13 cellular contexts compared by ENCODE assay signal in genomic region chr14:84254205-84254788, GRCh38.
A peak's percentile ranks its signal among the peaks of the same experiment; 100 is the strongest.
DNase-seq lines count a peak whose midpoint lies in the region; ATAC-seq, FAIRE-seq and TF ChIP-seq lines count a peak whose summit lies in the region.
"Had no signal": no experiment of that assay in that cellular context is flagged by ENCODE, and none has a peak within 500 bp of the region (broad histone marks: within the 10 kb centered on the region; RNA-seq: fewer than 3 reads in every experiment).

No MANE protein-coding gene starts in this region.

- peak; percentile 67; the same call in 1 of the 2 replicates for TF ChIP-seq EP300 in Ishikawa (IDR thresholded peaks at IDR 0.05; ENCODE audit: borderline replicate concordance)

- no peaks in the 10 kb centered on the region for H3K36me3 ChIP-seq in iPS-18a (ENCODE audit: control insufficient read depth, low read depth, low read length)

- no peak overlapping the region for H3K27ac ChIP-seq in iPS-18a (ENCODE audit: low read length)

- intact Hi-C loops in sciatic nerve (cut with DNase I) = no loop called here

- peaks cover 23% of the 10 kb centered on the region for H3K4me1 Mint-ChIP-seq in brain
- H3K4me1 Mint-ChIP-seq: activated naive CD4-positive, alpha-beta T cell treated with anti-CD3 and anti-CD28 coated beads, Interleukin-2, amount 10 ng/mL, durations not matched to agents 7 days and 5 days; CD4-positive, CD25-positive, alpha-beta regulatory T cell had no signal

- H3K9me3 ChIP-seq in iPS-18a (ENCODE audit: control insufficient read depth, low read depth, low read length) = no peaks in the 10 kb centered on the region

- peak overlapping the region in 3 of 5 experiments; percentile 15 to 19 (median 17) for H3K4me3 Mint-ChIP-seq in brain
- H3K4me3 Mint-ChIP-seq: activated naive CD4-positive, alpha-beta T cell treated with anti-CD3 and anti-CD28 coated beads, Interleukin-2, amount 10 ng/mL, durations not matched to agents 7 days and 5 days; CD4-positive, CD25-positive, alpha-beta regulatory T cell; T-helper 2 cell treated with Interferon-gamma antibody and Interleukin-4, amounts not matched to agents 5 μg/mL and 100 μg/mL, for 36 hours had no signal

- no peaks in the 10 kb centered on the region for H3K36me3 Mint-ChIP-seq in brain
- H3K36me3 Mint-ChIP-seq: activated naive CD4-positive, alpha-beta T cell treated with anti-CD3 and anti-CD28 coated beads, Interleukin-2, amount 10 ng/mL, durations not matched to agents 7 days and 5 days; CD4-positive, CD25-positive, alpha-beta regulatory T cell had no signal

- no peaks in the 10 kb centered on the region for H3K9me3 Mint-ChIP-seq in brain

- no peaks in the 10 kb centered on the region for H3K27me3 Mint-ChIP-seq in brain
- H3K27me3 Mint-ChIP-seq: activated naive CD4-positive, alpha-beta T cell treated with anti-CD3 and anti-CD28 coated beads, Interleukin-2, amount 10 ng/mL, durations not matched to agents 7 days and 5 days; CD4-positive, CD25-positive, alpha-beta regulatory T cell had no signal

- H3K27ac Mint-ChIP-seq in brain = peak overlapping the region in 3 of 5 experiments; percentile 9 to 80 (median 54)
- H3K27ac Mint-ChIP-seq: activated naive CD4-positive, alpha-beta T cell treated with anti-CD3 and anti-CD28 coated beads, Interleukin-2, amount 10 ng/mL, durations not matched to agents 7 days and 5 days; CD4-positive, CD25-positive, alpha-beta regulatory T cell; T-helper 2 cell treated with Interferon-gamma antibody and Interleukin-4, amounts not matched to agents 5 μg/mL and 100 μg/mL, for 36 hours had no signal

- H3K9ac ChIP-seq in iPS-18a (ENCODE audit: low read length) = no peak overlapping the region

- no peak for TF ChIP-seq CTCF in brain (conservative IDR thresholded peaks at IDR 0.05)

- H3K4me1 ChIP-seq in iPS-18a (ENCODE audit: control insufficient read depth, low read depth, low read length) = peaks cover 37% of the 10 kb centered on the region

- TF ChIP-seq RAD21 in Ishikawa (IDR thresholded peaks at IDR 0.05; ENCODE audit: low read depth) = no peak

- ATAC-seq in sciatic nerve (peak; percentile 86), HG02852 (IDR thresholded peaks at IDR 0.05; ENCODE audit: unreplicated experiment) (no peak)
- ATAC-seq: Panc1 had no signal

- DNase-seq in sciatic nerve (ENCODE audit: low spot score) = no peak
- DNase-seq in RCC 7860 (ENCODE audit: low spot score) = no peak
- DNase-seq in activated CD4-positive, alpha-beta T cell treated with anti-CD3 and anti-CD28 coated beads for 1 hour = no peak
- DNase-seq in NCI-H128 (lab: John Stamatoyannopoulos, UW; ENCODE audit: unreplicated experiment) = no peak
- DNase-seq: activated naive CD4-positive, alpha-beta T cell treated with anti-CD3 and anti-CD28 coated beads, Interleukin-2, amount 10 ng/mL, durations not matched to agents 7 days and 5 days; CD4-positive, CD25-positive, alpha-beta regulatory T cell; head of caudate nucleus had no signal

- H3K27me3 ChIP-seq in iPS-18a (ENCODE audit: control insufficient read depth, insufficient read depth, low read length) = no peaks in the 10 kb centered on the region

- H3K4me3 ChIP-seq in iPS-18a (ENCODE audit: low read length) = peak overlapping the region; percentile 2

- FAIRE-seq in RCC 7860 (lab: Jason Lieb, UNC) = no peak

TF ChIP-seq in Ishikawa, 13 proteins besides CTCF, POLR2A, EP300 and RAD21:
- TF ChIP-seq TCF12 (IDR thresholded peaks at IDR 0.05; ENCODE audit: low read depth) (peak; percentile 75), TEAD4 (IDR thresholded peaks at IDR 0.05) (peak; percentile 46; the same call in 1 of the 2 replicates), TAF1 (IDR thresholded peaks at IDR 0.05; ENCODE audit: low read depth) (no peak), EGR1 (IDR thresholded peaks at IDR 0.05) (no peak), CREB1 (IDR thresholded peaks at IDR 0.05; ENCODE audit: low read depth) (no peak), ZBTB7A (IDR thresholded peaks at IDR 0.05; ENCODE audit: low read depth) (no peak), FOXM1 (IDR thresholded peaks at IDR 0.05; ENCODE audit: borderline replicate concordance, low read depth) (no peak), MAX (IDR thresholded peaks at IDR 0.05) (no peak), NFIC (IDR thresholded peaks at IDR 0.05) (0 out of 2 replicates have a peak, but pooled peaks have one; percentile 34), REST (IDR thresholded peaks at IDR 0.05; ENCODE audit: low read depth) (no peak), CEBPB (IDR thresholded peaks at IDR 0.05) (no peak; the same call in 1 of the 2 replicates), USF1 (IDR thresholded peaks at IDR 0.05) (no peak), YY1 (IDR thresholded peaks at IDR 0.05; ENCODE audit: low read depth) (no peak)
